Comparison of ENCODE assay signal across 1 cellular context in the genomic region with DNA sequence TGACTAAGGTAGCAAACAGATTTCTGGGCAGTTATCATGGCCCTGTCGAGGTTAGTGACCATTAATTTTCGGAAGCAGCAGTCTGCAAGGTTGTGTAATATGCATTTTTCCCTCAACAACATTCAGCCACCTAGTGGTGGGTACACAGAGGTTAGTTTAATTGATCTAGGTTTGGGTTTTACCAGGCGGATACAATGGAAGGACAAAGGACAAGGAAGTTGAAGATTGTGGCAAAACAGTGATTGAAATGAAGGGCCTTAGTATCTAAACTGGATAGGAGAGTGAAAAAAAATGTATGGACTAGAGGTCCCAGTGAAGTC.
A peak's percentile ranks its signal among the peaks of the same experiment; 100 is the strongest.
TF ChIP-seq lines count a peak whose summit lies in the region.

No MANE protein-coding gene starts in this region.

TF ChIP-seq in HepG2, 621 proteins besides CTCF, POLR2A, EP300 and RAD21 (continued from another document and continues in another):
- TF ChIP-seq, protein P1, sequence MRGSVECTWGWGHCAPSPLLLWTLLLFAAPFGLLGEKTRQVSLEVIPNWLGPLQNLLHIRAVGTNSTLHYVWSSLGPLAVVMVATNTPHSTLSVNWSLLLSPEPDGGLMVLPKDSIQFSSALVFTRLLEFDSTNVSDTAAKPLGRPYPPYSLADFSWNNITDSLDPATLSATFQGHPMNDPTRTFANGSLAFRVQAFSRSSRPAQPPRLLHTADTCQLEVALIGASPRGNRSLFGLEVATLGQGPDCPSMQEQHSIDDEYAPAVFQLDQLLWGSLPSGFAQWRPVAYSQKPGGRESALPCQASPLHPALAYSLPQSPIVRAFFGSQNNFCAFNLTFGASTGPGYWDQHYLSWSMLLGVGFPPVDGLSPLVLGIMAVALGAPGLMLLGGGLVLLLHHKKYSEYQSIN (CRISPR knock-in tag; IDR thresholded peaks at IDR 0.05; ENCODE audit: borderline replicate concordance) = no peak
- TF ChIP-seq, protein P2, sequence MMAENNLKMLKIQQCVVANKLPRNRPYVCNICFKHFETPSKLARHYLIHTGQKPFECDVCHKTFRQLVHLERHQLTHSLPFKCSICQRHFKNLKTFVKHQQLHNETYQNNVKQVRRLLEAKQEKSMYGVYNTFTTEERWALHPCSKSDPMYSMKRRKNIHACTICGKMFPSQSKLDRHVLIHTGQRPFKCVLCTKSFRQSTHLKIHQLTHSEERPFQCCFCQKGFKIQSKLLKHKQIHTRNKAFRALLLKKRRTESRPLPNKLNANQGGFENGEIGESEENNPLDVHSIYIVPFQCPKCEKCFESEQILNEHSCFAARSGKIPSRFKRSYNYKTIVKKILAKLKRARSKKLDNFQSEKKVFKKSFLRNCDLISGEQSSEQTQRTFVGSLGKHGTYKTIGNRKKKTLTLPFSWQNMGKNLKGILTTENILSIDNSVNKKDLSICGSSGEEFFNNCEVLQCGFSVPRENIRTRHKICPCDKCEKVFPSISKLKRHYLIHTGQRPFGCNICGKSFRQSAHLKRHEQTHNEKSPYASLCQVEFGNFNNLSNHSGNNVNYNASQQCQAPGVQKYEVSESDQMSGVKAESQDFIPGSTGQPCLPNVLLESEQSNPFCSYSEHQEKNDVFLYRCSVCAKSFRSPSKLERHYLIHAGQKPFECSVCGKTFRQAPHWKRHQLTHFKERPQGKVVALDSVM (CRISPR knock-in tag; IDR thresholded peaks at IDR 0.05) = no peak
- no peak for TF ChIP-seq YEATS4 (CRISPR knock-in tag; IDR thresholded peaks at IDR 0.05; ENCODE audit: borderline replicate concordance)
- TF ChIP-seq HHEX (CRISPR knock-in tag; IDR thresholded peaks at IDR 0.05) = 0 out of 2 replicates have a peak, but pooled peaks have one; percentile 17
- TF ChIP-seq ZNF644 (CRISPR knock-in tag; IDR thresholded peaks at IDR 0.05; ENCODE audit: low read depth) = peak; percentile 67; the same call in 1 of the 2 replicates
- TF ChIP-seq MXI1 (IDR thresholded peaks at IDR 0.05; ENCODE audit: borderline replicate concordance, low read depth, low read length) = no peak
- TF ChIP-seq, protein P3, sequence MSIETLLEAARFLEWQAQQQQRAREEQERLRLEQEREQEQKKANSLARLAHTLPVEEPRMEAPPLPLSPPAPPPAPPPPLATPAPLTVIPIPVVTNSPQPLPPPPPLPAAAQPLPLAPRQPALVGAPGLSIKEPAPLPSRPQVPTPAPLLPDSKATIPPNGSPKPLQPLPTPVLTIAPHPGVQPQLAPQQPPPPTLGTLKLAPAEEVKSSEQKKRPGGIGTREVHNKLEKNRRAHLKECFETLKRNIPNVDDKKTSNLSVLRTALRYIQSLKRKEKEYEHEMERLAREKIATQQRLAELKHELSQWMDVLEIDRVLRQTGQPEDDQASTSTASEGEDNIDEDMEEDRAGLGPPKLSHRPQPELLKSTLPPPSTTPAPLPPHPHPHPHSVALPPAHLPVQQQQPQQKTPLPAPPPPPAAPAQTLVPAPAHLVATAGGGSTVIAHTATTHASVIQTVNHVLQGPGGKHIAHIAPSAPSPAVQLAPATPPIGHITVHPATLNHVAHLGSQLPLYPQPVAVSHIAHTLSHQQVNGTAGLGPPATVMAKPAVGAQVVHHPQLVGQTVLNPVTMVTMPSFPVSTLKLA (IDR thresholded peaks at IDR 0.05) = no peak
- TF ChIP-seq, protein P4, sequence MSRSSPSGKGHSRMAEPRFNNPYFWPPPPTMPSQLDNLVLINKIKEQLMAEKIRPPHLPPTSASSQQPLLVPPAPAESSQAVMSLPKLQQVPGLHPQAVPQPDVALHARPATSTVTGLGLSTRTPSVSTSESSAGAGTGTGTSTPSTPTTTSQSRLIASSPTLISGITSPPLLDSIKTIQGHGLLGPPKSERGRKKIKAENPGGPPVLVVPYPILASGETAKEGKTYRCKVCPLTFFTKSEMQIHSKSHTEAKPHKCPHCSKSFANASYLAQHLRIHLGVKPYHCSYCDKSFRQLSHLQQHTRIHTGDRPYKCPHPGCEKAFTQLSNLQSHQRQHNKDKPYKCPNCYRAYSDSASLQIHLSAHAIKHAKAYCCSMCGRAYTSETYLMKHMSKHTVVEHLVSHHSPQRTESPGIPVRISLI (CRISPR knock-in tag; IDR thresholded peaks at IDR 0.05; ENCODE audit: borderline replicate concordance) = no peak
- no peak for TF ChIP-seq ATF7-NPFF (CRISPR knock-in tag; IDR thresholded peaks at IDR 0.05; ENCODE audit: low read depth)
- TF ChIP-seq SOX5 (CRISPR knock-in tag; IDR thresholded peaks at IDR 0.05; ENCODE audit: borderline replicate concordance) = peak; percentile 39; the same call in 1 of the 2 replicates
- TF ChIP-seq ATM (IDR thresholded peaks at IDR 0.05; ENCODE audit: borderline replicate concordance) = peak; percentile 87; the same call in 1 of the 2 replicates
- peak; percentile 70; the same call in 1 of the 2 replicates for TF ChIP-seq RXRB (CRISPR knock-in tag; IDR thresholded peaks at IDR 0.05; ENCODE audit: borderline replicate concordance)
- TF ChIP-seq BCL6 (CRISPR knock-in tag; IDR thresholded peaks at IDR 0.05) = peak; percentile 55
- TF ChIP-seq KAT8 (CRISPR knock-in tag; IDR thresholded peaks at IDR 0.05) = peak; percentile 65; the same call in 1 of the 2 replicates
- TF ChIP-seq MIXL1 (CRISPR knock-in tag; IDR thresholded peaks at IDR 0.05) = peak; percentile 89
- no peak for TF ChIP-seq KDM5A (IDR thresholded peaks at IDR 0.05; ENCODE audit: borderline replicate concordance, low read length)
- no peak for TF ChIP-seq PLRG1 (conservative IDR thresholded peaks at IDR 0.05)
- peak; percentile 20; the same call in 1 of the 2 replicates for TF ChIP-seq ETV5 (CRISPR knock-in tag; IDR thresholded peaks at IDR 0.05; ENCODE audit: borderline replicate concordance)
- TF ChIP-seq, protein P5, sequence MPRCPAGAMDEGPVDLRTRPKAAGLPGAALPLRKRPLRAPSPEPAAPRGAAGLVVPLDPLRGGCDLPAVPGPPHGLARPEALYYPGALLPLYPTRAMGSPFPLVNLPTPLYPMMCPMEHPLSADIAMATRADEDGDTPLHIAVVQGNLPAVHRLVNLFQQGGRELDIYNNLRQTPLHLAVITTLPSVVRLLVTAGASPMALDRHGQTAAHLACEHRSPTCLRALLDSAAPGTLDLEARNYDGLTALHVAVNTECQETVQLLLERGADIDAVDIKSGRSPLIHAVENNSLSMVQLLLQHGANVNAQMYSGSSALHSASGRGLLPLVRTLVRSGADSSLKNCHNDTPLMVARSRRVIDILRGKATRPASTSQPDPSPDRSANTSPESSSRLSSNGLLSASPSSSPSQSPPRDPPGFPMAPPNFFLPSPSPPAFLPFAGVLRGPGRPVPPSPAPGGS (CRISPR knock-in tag; IDR thresholded peaks at IDR 0.05) = no peak
- TF ChIP-seq DMAP1 (CRISPR knock-in tag; IDR thresholded peaks at IDR 0.05) = no peak
- TF ChIP-seq, protein P6, sequence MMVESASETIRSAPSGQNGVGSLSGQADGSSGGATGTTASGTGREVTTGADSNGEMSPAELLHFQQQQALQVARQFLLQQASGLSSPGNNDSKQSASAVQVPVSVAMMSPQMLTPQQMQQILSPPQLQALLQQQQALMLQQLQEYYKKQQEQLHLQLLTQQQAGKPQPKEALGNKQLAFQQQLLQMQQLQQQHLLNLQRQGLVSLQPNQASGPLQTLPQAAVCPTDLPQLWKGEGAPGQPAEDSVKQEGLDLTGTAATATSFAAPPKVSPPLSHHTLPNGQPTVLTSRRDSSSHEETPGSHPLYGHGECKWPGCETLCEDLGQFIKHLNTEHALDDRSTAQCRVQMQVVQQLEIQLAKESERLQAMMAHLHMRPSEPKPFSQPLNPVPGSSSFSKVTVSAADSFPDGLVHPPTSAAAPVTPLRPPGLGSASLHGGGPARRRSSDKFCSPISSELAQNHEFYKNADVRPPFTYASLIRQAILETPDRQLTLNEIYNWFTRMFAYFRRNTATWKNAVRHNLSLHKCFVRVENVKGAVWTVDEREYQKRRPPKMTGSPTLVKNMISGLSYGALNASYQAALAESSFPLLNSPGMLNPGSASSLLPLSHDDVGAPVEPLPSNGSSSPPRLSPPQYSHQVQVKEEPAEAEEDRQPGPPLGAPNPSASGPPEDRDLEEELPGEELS (CRISPR knock-in tag; IDR thresholded peaks at IDR 0.05) = 0 out of 2 replicates have a peak, but pooled peaks have one; percentile 27
- no peak for TF ChIP-seq HOXD1 (CRISPR knock-in tag; IDR thresholded peaks at IDR 0.05)
- TF ChIP-seq, protein P7, sequence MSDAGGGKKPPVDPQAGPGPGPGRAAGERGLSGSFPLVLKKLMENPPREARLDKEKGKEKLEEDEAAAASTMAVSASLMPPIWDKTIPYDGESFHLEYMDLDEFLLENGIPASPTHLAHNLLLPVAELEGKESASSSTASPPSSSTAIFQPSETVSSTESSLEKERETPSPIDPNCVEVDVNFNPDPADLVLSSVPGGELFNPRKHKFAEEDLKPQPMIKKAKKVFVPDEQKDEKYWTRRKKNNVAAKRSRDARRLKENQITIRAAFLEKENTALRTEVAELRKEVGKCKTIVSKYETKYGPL (CRISPR knock-in tag; IDR thresholded peaks at IDR 0.05) = peak; percentile 93
- TF ChIP-seq, protein P8, sequence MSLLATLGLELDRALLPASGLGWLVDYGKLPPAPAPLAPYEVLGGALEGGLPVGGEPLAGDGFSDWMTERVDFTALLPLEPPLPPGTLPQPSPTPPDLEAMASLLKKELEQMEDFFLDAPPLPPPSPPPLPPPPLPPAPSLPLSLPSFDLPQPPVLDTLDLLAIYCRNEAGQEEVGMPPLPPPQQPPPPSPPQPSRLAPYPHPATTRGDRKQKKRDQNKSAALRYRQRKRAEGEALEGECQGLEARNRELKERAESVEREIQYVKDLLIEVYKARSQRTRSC (CRISPR knock-in tag; IDR thresholded peaks at IDR 0.05; ENCODE audit: low read depth) = no peak
- TF ChIP-seq ZNF546 (CRISPR knock-in tag; conservative IDR thresholded peaks at IDR 0.05) = no peak
- no peak for TF ChIP-seq ZNF562 (CRISPR knock-in tag; IDR thresholded peaks at IDR 0.05; ENCODE audit: borderline replicate concordance)
- no peak for TF ChIP-seq ZNF567 (CRISPR knock-in tag; IDR thresholded peaks at IDR 0.05; ENCODE audit: borderline replicate concordance)
- TF ChIP-seq, protein P9, sequence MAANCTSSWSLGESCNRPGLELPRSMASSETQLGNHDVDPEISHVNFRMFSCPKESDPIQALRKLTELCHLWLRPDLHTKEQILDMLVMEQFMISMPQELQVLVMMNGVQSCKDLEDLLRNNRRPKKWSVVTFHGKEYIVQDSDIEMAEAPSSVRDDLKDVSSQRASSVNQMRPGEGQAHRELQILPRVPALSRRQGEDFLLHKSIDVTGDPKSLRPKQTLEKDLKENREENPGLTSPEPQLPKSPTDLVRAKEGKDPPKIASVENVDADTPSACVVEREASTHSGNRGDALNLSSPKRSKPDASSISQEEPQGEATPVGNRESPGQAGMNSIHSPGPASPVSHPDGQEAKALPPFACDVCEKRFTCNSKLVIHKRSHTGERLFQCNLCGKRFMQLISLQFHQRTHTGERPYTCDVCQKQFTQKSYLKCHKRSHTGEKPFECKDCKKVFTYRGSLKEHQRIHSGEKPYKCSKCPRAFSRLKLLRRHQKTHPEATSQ (CRISPR knock-in tag; IDR thresholded peaks at IDR 0.05; ENCODE audit: borderline replicate concordance) = no peak
- TF ChIP-seq, protein P10, sequence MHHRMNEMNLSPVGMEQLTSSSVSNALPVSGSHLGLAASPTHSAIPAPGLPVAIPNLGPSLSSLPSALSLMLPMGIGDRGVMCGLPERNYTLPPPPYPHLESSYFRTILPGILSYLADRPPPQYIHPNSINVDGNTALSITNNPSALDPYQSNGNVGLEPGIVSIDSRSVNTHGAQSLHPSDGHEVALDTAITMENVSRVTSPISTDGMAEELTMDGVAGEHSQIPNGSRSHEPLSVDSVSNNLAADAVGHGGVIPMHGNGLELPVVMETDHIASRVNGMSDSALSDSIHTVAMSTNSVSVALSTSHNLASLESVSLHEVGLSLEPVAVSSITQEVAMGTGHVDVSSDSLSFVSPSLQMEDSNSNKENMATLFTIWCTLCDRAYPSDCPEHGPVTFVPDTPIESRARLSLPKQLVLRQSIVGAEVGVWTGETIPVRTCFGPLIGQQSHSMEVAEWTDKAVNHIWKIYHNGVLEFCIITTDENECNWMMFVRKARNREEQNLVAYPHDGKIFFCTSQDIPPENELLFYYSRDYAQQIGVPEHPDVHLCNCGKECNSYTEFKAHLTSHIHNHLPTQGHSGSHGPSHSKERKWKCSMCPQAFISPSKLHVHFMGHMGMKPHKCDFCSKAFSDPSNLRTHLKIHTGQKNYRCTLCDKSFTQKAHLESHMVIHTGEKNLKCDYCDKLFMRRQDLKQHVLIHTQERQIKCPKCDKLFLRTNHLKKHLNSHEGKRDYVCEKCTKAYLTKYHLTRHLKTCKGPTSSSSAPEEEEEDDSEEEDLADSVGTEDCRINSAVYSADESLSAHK (CRISPR knock-in tag; IDR thresholded peaks at IDR 0.05; ENCODE audit: borderline replicate concordance) = no peak
- TF ChIP-seq ASH2L (IDR thresholded peaks at IDR 0.05; ENCODE audit: insufficient read length, low read depth, low read length) = peak; percentile 59
- no peak for TF ChIP-seq KLF15 (CRISPR knock-in tag; IDR thresholded peaks at IDR 0.05; ENCODE audit: borderline replicate concordance)
- TF ChIP-seq, protein P11, sequence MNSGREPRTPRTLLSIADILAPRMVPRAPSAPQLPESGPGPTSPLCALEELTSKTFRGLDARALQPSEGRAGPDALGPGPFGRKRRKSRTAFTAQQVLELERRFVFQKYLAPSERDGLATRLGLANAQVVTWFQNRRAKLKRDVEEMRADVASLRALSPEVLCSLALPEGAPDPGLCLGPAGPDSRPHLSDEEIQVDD (CRISPR knock-in tag; IDR thresholded peaks at IDR 0.05; ENCODE audit: borderline replicate concordance) = no peak
- TF ChIP-seq SP1 (IDR thresholded peaks at IDR 0.05) = no peak
- no peak for TF ChIP-seq SP1 (CRISPR knock-in tag; IDR thresholded peaks at IDR 0.05)
- no peak for TF ChIP-seq PCBP1 (IDR thresholded peaks at IDR 0.05; ENCODE audit: borderline replicate concordance, low read depth, low read length)
- TF ChIP-seq, protein P12, sequence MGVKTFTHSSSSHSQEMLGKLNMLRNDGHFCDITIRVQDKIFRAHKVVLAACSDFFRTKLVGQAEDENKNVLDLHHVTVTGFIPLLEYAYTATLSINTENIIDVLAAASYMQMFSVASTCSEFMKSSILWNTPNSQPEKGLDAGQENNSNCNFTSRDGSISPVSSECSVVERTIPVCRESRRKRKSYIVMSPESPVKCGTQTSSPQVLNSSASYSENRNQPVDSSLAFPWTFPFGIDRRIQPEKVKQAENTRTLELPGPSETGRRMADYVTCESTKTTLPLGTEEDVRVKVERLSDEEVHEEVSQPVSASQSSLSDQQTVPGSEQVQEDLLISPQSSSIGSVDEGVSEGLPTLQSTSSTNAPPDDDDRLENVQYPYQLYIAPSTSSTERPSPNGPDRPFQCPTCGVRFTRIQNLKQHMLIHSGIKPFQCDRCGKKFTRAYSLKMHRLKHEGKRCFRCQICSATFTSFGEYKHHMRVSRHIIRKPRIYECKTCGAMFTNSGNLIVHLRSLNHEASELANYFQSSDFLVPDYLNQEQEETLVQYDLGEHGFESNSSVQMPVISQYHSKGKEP (CRISPR knock-in tag; IDR thresholded peaks at IDR 0.05) = no peak
- TF ChIP-seq, protein P13, sequence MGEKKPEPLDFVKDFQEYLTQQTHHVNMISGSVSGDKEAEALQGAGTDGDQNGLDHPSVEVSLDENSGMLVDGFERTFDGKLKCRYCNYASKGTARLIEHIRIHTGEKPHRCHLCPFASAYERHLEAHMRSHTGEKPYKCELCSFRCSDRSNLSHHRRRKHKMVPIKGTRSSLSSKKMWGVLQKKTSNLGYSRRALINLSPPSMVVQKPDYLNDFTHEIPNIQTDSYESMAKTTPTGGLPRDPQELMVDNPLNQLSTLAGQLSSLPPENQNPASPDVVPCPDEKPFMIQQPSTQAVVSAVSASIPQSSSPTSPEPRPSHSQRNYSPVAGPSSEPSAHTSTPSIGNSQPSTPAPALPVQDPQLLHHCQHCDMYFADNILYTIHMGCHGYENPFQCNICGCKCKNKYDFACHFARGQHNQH (CRISPR knock-in tag; IDR thresholded peaks at IDR 0.05) = no peak
- no peak for TF ChIP-seq ZNF772 (CRISPR knock-in tag; IDR thresholded peaks at IDR 0.05)
- TF ChIP-seq KDM5B (CRISPR knock-in tag; IDR thresholded peaks at IDR 0.05; ENCODE audit: borderline replicate concordance) = no peak
- TF ChIP-seq ZNF839 (CRISPR knock-in tag; IDR thresholded peaks at IDR 0.05; ENCODE audit: borderline replicate concordance) = no peak
- TF ChIP-seq POLR2G (IDR thresholded peaks at IDR 0.05; ENCODE audit: low read depth, low read length) = no peak
- TF ChIP-seq IKZF4 (CRISPR knock-in tag; IDR thresholded peaks at IDR 0.05; ENCODE audit: borderline replicate concordance, low read depth, not compliant biosample characterization) = no peak
